ENCODE assay signal across 25 cellular contexts in genomic region chr4:6660430-6660829, GRCh38. TPM values are rescaled to one million over a fixed set of nuclear protein-coding genes. Genes with fewer than 3 reads are reported as not detected.
DNase-seq lines count a peak whose midpoint lies in the region; ATAC-seq and TF ChIP-seq lines count a peak whose summit lies in the region.
"Had no signal": no experiment of that assay in that cellular context is flagged by ENCODE, and none has a peak within 500 bp of the region (broad histone marks: within the 10 kb centered on the region; RNA-seq: fewer than 3 reads in every experiment).

No MANE protein-coding gene starts in this region.

- intact Hi-C loops in left lung (cut with DNase I) = no loop called here
- intact Hi-C loops in thyroid gland (cut with DNase I) = no loop called here

- H3K27me3 ChIP-seq in left lung = peaks cover 25 to 66% of the 10 kb centered on the region in 2 donors
- H3K27me3 ChIP-seq in thyroid gland = no peaks in the 10 kb centered on the region
- H3K27me3 ChIP-seq: SJCRH30 had no signal

- H3K4me1 ChIP-seq in left lung = peaks cover 9 to 25% of the 10 kb centered on the region in 2 donors
- H3K4me1 ChIP-seq in thyroid gland = peaks cover 5 to 10% of the 10 kb centered on the region in 2 donors
- H3K4me1 ChIP-seq: HAP-1, SJCRH30 had no signal

- 94 to 96% methylated on average over 3 of the region's 3 CpGs for whole genome bisulfite sequencing in thyroid gland, 2 donors

- TF ChIP-seq POLR2A in thyroid gland (IDR thresholded peaks at IDR 0.05) = no peak

- H3K4me3 ChIP-seq in left lung (no peak overlapping the region), thyroid gland (replicated peaks in 1 of 3) (no peak overlapping the region)
- H3K4me3 ChIP-seq: BLaER1, HAP-1, SJCRH30 had no signal

- no peaks in the 10 kb centered on the region for H3K9me3 Mint-ChIP-seq in stimulated activated memory B cell treated with anti-CD40 and anti-IgM and Interleukin-4, amounts not matched to agents 10 μg/mL and 1 μg/mL and 100 μg/mL, for 72 hours
- H3K9me3 Mint-ChIP-seq: IgD-negative memory B cell had no signal

- H3K4me3 Mint-ChIP-seq in stimulated activated memory B cell treated with anti-CD40 and anti-IgM and Interleukin-4, amounts not matched to agents 10 μg/mL and 1 μg/mL and 100 μg/mL, for 72 hours = no peak overlapping the region

- peak; percentile 19 for ATAC-seq in left lung
- no peak for ATAC-seq in stimulated activated memory B cell treated with anti-CD40 and anti-IgM and Interleukin-4, amounts not matched to agents 10 μg/mL and 1 μg/mL and 100 μg/mL, for 72 hours
- ATAC-seq: PC-3 had no signal

- H3K36me3 Mint-ChIP-seq in stimulated activated memory B cell treated with anti-CD40 and anti-IgM and Interleukin-4, amounts not matched to agents 10 μg/mL and 1 μg/mL and 100 μg/mL, for 72 hours = no peaks in the 10 kb centered on the region
- H3K36me3 Mint-ChIP-seq: CD4-positive, CD25-positive, alpha-beta regulatory T cell had no signal

- DNase-seq in activated effector memory CD4-positive, alpha-beta T cell treated with anti-CD3 and anti-CD28 coated beads, Interleukin-2, amount 50 U/mL, for 16 hours = peak; percentile 12
- no peak for DNase-seq in activated effector memory CD4-positive, alpha-beta T cell treated with Interleukin-2 at 50 U/mL for 16 hours
- peak; percentile 55 for DNase-seq in NCI-H226
- peak in 1 of 2 donors; percentile 29 for DNase-seq in left lung
- DNase-seq in SK-N-DZ (ENCODE audit: low spot score) = no peak
- no peak for DNase-seq in thyroid gland
- DNase-seq: CD4-positive, CD25-positive, alpha-beta regulatory T cell; DMS153; GOT3; Karpas-422; MV-4-11; NCI-H1105; NCI-H1436 treated with DMSO at 0.1 percent for 48 hours; NCI-H187 treated with DMSO at 0.1 percent for 48 hours; NCI-H2171 treated with DMSO at 0.1 percent for 48 hours; NCI-H446; NCI-H524 treated with DMSO at 0.1 percent for 48 hours; NCI-H774; PC-3; SJCRH30 had no signal

- H3K27ac ChIP-seq in left lung = no peak overlapping the region
- H3K27ac ChIP-seq in thyroid gland = no peak overlapping the region
- H3K27ac ChIP-seq: BLaER1, SJCRH30 had no signal

- no peaks in the 10 kb centered on the region for H3K9me3 ChIP-seq in left lung
- no peaks in the 10 kb centered on the region for H3K9me3 ChIP-seq in thyroid gland
- H3K9me3 ChIP-seq: HAP-1, SJCRH30 had no signal

- H3K4me1 Mint-ChIP-seq in stimulated activated memory B cell treated with anti-CD40 and anti-IgM and Interleukin-4, amounts not matched to agents 10 μg/mL and 1 μg/mL and 100 μg/mL, for 72 hours = peaks cover 6% of the 10 kb centered on the region

- H3K36me3 ChIP-seq in left lung (no peaks in the 10 kb centered on the region), thyroid gland (no peaks in the 10 kb centered on the region)
- H3K36me3 ChIP-seq: BLaER1, HAP-1, SJCRH30 had no signal

- H3K27ac Mint-ChIP-seq in stimulated activated memory B cell treated with anti-CD40 and anti-IgM and Interleukin-4, amounts not matched to agents 10 μg/mL and 1 μg/mL and 100 μg/mL, for 72 hours = no peak overlapping the region
- H3K27ac Mint-ChIP-seq: CD4-positive, CD25-positive, alpha-beta regulatory T cell; IgD-negative memory B cell had no signal

- H3K27me3 Mint-ChIP-seq in stimulated activated memory B cell treated with anti-CD40 and anti-IgM and Interleukin-4, amounts not matched to agents 10 μg/mL and 1 μg/mL and 100 μg/mL, for 72 hours = peaks cover 47% of the 10 kb centered on the region

- TF ChIP-seq CTCF in left lung (IDR thresholded peaks at IDR 0.05) (no peak), thyroid gland (IDR thresholded peaks at IDR 0.05) (no peak)

RNA-seq across cellular contexts. Expression of gene MRFAP1, which starts 19.9 kb away (rescaled TPM):
- total RNA-seq in left lung = 100 to 1,000 TPM; 256 to 273 TPM
- 96.6 and 102 TPM in 2 replicates for polyA plus RNA-seq in SK-N-DZ (2014; cell fraction: cytosol; rRNA removed)
- polyA plus RNA-seq in SK-N-DZ (2014; cell fraction: nucleus; rRNA removed) = 37.6 and 55.0 TPM in 2 replicates
- total RNA-seq in thyroid gland = 100 to 1,000 TPM; 258 to 314 (median 288) TPM

RNA-seq across cellular contexts. Expression of gene S100P, which starts 33.2 kb away (rescaled TPM):
- total RNA-seq in left lung (10 to 100 TPM in 1 of 2 donors, 1 to 10 TPM in 1; 5.9 to 85.0 TPM), thyroid gland (under 1 TPM in 1 of 4 donors, not detected in 3; 0.56 TPM)
- not detected in 2 replicates for polyA plus RNA-seq in SK-N-DZ (2014; cell fraction: cytosol; rRNA removed)
- polyA plus RNA-seq in SK-N-DZ (2014; cell fraction: nucleus; rRNA removed) = not detected in 2 replicates
- total RNA-seq: CD4-positive, CD25-positive, alpha-beta regulatory T cell; G401 had no signal
- polyA plus RNA-seq: IgD-negative memory B cell had no signal

RNA-seq across cellular contexts. Expression of gene MRFAP1L1, which starts 49.2 kb away (rescaled TPM):
- total RNA-seq in left lung = 10 to 100 TPM; 43.3 to 46.2 TPM
- polyA plus RNA-seq in SK-N-DZ (2014; cell fraction: cytosol; rRNA removed) = 95.9 and 120 TPM in 2 replicates
- 59.3 and 63.9 TPM in 2 replicates for polyA plus RNA-seq in SK-N-DZ (2014; cell fraction: nucleus; rRNA removed)
- total RNA-seq in thyroid gland = 10 to 100 TPM; 70.5 to 93.9 (median 76.2) TPM

RNA-seq across cellular contexts. Expression of gene BLOC1S4, which starts 55.5 kb away (rescaled TPM):
- total RNA-seq in left lung = 10 to 100 TPM; 10.8 to 11.1 TPM
- polyA plus RNA-seq in SK-N-DZ (2014; cell fraction: cytosol; rRNA removed) = 24.4 and 31.8 TPM in 2 replicates
- polyA plus RNA-seq in SK-N-DZ (2014; cell fraction: nucleus; rRNA removed) = 17.5 and 21.1 TPM in 2 replicates
- total RNA-seq in thyroid gland = 10 to 100 TPM; 11.7 to 31.3 (median 22.1) TPM

Comparison
In these comparisons a context has a peak if more than half of its experiments do, and no peak if none do; other contexts are left out.
1. DNase-seq: peak in activated effector memory CD4-positive, alpha-beta T cell treated with anti-CD3 and anti-CD28 coated beads, Interleukin-2, amount 50 U/mL, for 16 hours (single experiment) and NCI-H226 (single experiment); none in activated effector memory CD4-positive, alpha-beta T cell treated with Interleukin-2 at 50 U/mL for 16 hours (single experiment), SK-N-DZ (single experiment) and thyroid gland (0 of 2).
2. RNA of gene S100P, which starts 33.2 kb away (total RNA-seq): 5.9 to 85.0 TPM in left lung; 0.56 TPM in thyroid gland; every median in the first group is over 4 times any median in the second.